In the genomic region with DNA sequence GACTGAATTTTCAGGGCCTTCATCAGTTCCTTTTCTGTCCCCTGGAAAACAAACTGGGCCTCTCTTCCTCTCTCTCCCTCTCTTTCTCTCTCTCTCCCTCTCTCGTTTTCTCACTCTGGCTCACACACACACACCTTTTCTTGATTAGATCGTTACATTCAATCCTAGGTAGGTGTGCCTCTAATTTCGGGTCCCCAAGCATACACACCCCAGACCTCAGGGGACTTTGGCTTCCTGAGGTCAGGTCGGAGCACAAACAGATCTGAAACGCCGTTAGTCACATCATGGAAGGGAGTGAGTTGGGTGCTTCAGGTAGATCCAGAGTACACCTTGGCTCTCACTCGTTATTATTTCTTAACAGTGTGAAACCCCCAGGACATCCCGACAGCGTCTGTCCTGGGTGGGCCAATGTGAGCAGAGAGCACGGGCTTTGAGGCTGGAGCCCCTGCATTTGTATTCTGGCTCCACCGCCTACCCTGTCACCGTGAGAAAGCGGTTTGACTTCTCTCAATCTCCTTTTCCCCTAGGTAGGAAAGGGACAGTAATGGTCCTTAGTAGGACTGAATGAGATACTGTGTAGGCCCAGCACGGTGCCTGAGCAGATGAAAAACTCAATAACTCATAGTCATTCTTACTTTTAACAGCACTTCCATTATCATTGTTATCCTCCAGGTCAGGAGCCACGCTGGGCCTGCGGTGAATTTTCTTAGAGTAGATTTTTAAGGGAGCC, we compare ENCODE assay signal across 8 cellular contexts. TPM values are rescaled to one million over a fixed set of nuclear protein-coding genes. Genes with fewer than 3 reads are reported as not detected.
DNase-seq lines count a peak whose midpoint lies in the region; ATAC-seq and TF ChIP-seq lines count a peak whose summit lies in the region.

No MANE protein-coding gene starts in this region.

- TF ChIP-seq CTCF in lower lobe of right lung (IDR thresholded peaks at IDR 0.05) (no peak), GM13976 (IDR thresholded peaks at IDR 0.05; ENCODE audit: borderline replicate concordance, control extremely low read depth, extremely low read depth, insufficient read depth, missing control alignments) (no peak)

- in situ Hi-C loops in HAP-1 (cut with MboI; ENCODE audit: low sequenced_read_pairs) (no loop called here), GM13976 (cut with MboI; ENCODE audit: low sequenced_read_pairs, unreplicated experiment) (no loop called here)

- H3K4me1 ChIP-seq in lower lobe of right lung (peaks cover 27% of the 10 kb centered on the region), HAP-1 (no peaks in the 10 kb centered on the region), right cardiac atrium (ENCODE audit: control insufficient read depth, insufficient read depth, low read length) (peaks cover 4% of the 10 kb centered on the region)

- peak; percentile 2 for ATAC-seq in GM19395 (IDR thresholded peaks at IDR 0.05; ENCODE audit: unreplicated experiment)
- no peak for ATAC-seq in lower lobe of right lung
- ATAC-seq in right cardiac atrium = no peak

- H3K4me3 ChIP-seq in GM08714 (ENCODE audit: low read length) (peak overlapping the region; percentile 7; the same call in 1 of the 2 replicates), lower lobe of right lung (no peak overlapping the region), HAP-1 (no peak overlapping the region), right cardiac atrium (ENCODE audit: low read length) (no peak overlapping the region)

- H3K9me3 ChIP-seq in KOPT-K1 (ENCODE audit: insufficient read depth, low read length, poor library complexity, severe bottlenecking) = no peaks in the 10 kb centered on the region
- H3K9me3 ChIP-seq in lower lobe of right lung = no peaks in the 10 kb centered on the region
- H3K9me3 ChIP-seq in HAP-1 = no peaks in the 10 kb centered on the region
- no peaks in the 10 kb centered on the region for H3K9me3 ChIP-seq in right cardiac atrium (ENCODE audit: control insufficient read depth, low read length)

- WGBS in right cardiac atrium = 87% methylated on average over 16 of the region's 16 CpGs

- intact Hi-C loops in lower lobe of right lung (cut with DNase I) = no loop called here
- intact Hi-C loops in right cardiac atrium (cut with DNase I) = no loop called here

- H3K36me3 ChIP-seq in KOPT-K1 (ENCODE audit: insufficient read depth, low read length) (no peaks in the 10 kb centered on the region), lower lobe of right lung (no peaks in the 10 kb centered on the region), HAP-1 (replicated peaks) (no peaks in the 10 kb centered on the region)

- H3K27ac ChIP-seq in KOPT-K1 (ENCODE audit: low read depth, low read length, poor library complexity, severe bottlenecking) (peak overlapping the region; percentile 63), lower lobe of right lung (peak overlapping the region; percentile 48), right cardiac atrium (ENCODE audit: low read length) (no peak overlapping the region)

- DNase-seq in lower lobe of right lung (no peak), HAP-1 (ENCODE audit: low spot score in 2 of 2) (no peak), GM13976 (ENCODE audit: low spot score) (no peak), right cardiac atrium (no peak)
- no peak for DNase-seq in stimulated activated CD4-positive, alpha-beta T cell treated with anti-CD3 and anti-CD28 coated beads, Interleukin-12 subunit alpha, Interleukin-12 subunit beta, amount 100 ng/mL, for 4 hours

- no peaks in the 10 kb centered on the region for H3K27me3 ChIP-seq in lower lobe of right lung (ENCODE audit: low read depth)
- peaks cover 12% of the 10 kb centered on the region; the same call in 1 of the 2 replicates for H3K27me3 ChIP-seq in HAP-1 (ENCODE audit: low read depth)
- H3K27me3 ChIP-seq in right cardiac atrium (ENCODE audit: control insufficient read depth, insufficient read depth) = no peaks in the 10 kb centered on the region

RNA-seq across cellular contexts. Expression of gene POU2AF1, which starts 37.3 kb away (rescaled TPM):
- total RNA-seq in lower lobe of right lung (3.4 TPM), right cardiac atrium (under 1 TPM in 2 of 4 donors, not detected in 2; 0.23 to 0.35 TPM)
- not detected for polyA plus RNA-seq in right cardiac atrium
